ENCODE assay signal across 1 cellular context in genomic region chr15:49927462-49927861, GRCh38.
TF ChIP-seq lines count a peak whose summit lies in the region.

No MANE protein-coding gene starts in this region.

TF ChIP-seq in IMR-90, 13 proteins besides CTCF, POLR2A, EP300 and RAD21:
- TF ChIP-seq, protein P1, sequence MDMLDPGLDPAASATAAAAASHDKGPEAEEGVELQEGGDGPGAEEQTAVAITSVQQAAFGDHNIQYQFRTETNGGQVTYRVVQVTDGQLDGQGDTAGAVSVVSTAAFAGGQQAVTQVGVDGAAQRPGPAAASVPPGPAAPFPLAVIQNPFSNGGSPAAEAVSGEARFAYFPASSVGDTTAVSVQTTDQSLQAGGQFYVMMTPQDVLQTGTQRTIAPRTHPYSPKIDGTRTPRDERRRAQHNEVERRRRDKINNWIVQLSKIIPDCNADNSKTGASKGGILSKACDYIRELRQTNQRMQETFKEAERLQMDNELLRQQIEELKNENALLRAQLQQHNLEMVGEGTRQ (IDR thresholded peaks at IDR 0.05; ENCODE audit: low read depth, low read length): no peak
- TF ChIP-seq RCOR1 (IDR thresholded peaks at IDR 0.05; ENCODE audit: insufficient replicate concordance, low read length): no peak
- no peak for TF ChIP-seq CEBPB (IDR thresholded peaks at IDR 0.05; ENCODE audit: low read depth, low read length)
- no peak for TF ChIP-seq MXI1 (IDR thresholded peaks at IDR 0.05; ENCODE audit: borderline replicate concordance, low read depth, low read length)
- no peak for TF ChIP-seq CHD1 (IDR thresholded peaks at IDR 0.05; ENCODE audit: low read depth, low read length)
- no peak for TF ChIP-seq RFX5 (IDR thresholded peaks at IDR 0.05; ENCODE audit: low read depth, low read length)
- TF ChIP-seq MAZ (IDR thresholded peaks at IDR 0.05; ENCODE audit: borderline replicate concordance, low read depth, low read length): no peak
- TF ChIP-seq, protein P2, sequence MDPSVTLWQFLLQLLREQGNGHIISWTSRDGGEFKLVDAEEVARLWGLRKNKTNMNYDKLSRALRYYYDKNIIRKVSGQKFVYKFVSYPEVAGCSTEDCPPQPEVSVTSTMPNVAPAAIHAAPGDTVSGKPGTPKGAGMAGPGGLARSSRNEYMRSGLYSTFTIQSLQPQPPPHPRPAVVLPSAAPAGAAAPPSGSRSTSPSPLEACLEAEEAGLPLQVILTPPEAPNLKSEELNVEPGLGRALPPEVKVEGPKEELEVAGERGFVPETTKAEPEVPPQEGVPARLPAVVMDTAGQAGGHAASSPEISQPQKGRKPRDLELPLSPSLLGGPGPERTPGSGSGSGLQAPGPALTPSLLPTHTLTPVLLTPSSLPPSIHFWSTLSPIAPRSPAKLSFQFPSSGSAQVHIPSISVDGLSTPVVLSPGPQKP (IDR thresholded peaks at IDR 0.05; ENCODE audit: borderline replicate concordance, low read depth, low read length): no peak
- TF ChIP-seq BHLHE40 (IDR thresholded peaks at IDR 0.05; ENCODE audit: low read depth, low read length): no peak
TF ChIP-seq in IMR-90: peak in this region for 0.
